ENCODE assay signal across 9 cellular contexts in the genomic region with DNA sequence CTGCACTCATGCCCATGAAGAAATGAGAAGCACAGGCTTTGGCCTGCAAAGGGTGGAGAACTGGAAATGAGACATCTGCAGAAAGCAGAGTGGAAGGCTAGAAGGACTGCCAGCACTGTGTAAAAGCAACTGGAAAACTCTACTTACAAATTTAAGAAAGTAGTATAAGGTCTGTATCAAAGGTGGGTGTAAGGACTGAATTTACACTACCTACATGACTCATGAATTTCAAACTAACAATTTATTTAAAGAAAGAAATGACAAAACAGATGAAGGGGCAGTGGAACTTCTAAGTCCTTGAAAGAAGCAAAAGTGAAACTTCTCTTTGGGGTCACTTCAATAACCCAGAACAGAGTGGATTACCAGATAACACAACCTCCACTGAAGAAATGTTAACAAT.
A peak's percentile ranks its signal among the peaks of the same experiment; 100 is the strongest.
DNase-seq lines count a peak whose midpoint lies in the region; ATAC-seq, FAIRE-seq and TF ChIP-seq lines count a peak whose summit lies in the region.
"Had no signal": no experiment of that assay in that cellular context is flagged by ENCODE, and none has a peak within 500 bp of the region (broad histone marks: within the 10 kb centered on the region; RNA-seq: fewer than 3 reads in every experiment).

No MANE protein-coding gene starts in this region.

- no peak for TF ChIP-seq POLR2A in GM12878 (IDR thresholded peaks at IDR 0.05; ENCODE audit: low read depth, low read length)

- BruUV-seq in GM12878 (replicated peaks; lab: Mats Ljungman, UMichigan) (no TSS peak), OCI-LY7 (replicated peaks; lab: Mats Ljungman, UMichigan) (no TSS peak)

- peak overlapping the region; percentile 28 for H3K27ac ChIP-seq in GM12878 (ENCODE audit: control insufficient read depth, insufficient read depth)
- H3K27ac ChIP-seq in OCI-LY7 (ENCODE audit: low read depth, low read length, poor library complexity, severe bottlenecking), result no peak overlapping the region

- peaks cover 21% of the 10 kb centered on the region for H3K9me3 Mint-ChIP-seq in nephron progenitor cell

- H3K9me3 ChIP-seq in GM12878 (replicated peaks; ENCODE audit: control insufficient read depth, insufficient read depth, low read length), result peaks cover 5% of the 10 kb centered on the region; the same call in 2 of the 3 replicates
- H3K9me3 ChIP-seq in OCI-LY7 (ENCODE audit: low read length), result no peaks in the 10 kb centered on the region

- H3K4me1 Mint-ChIP-seq in nephron progenitor cell, result peaks cover 4% of the 10 kb centered on the region

- SMC1A ChIA-PET in GM12878 (lab: Charles Lee; ENCODE audit: uncharacterized antibody, unreplicated experiment), result interaction anchor here (1.0 to 1.1 kb wide), 3 partner anchors 11 to 38 kb away, joined by 3 to 4 read pairs (median 3); no protein-coding TSS in a partner anchor

- TF ChIP-seq CTCF in GM12878 (IDR thresholded peaks at IDR 0.05 in 2 of 3, conservative IDR thresholded peaks at IDR 0.05 in 1 of 3; ENCODE audit: control insufficient read depth in 2 of 3, extremely low read depth in 1 of 3, insufficient read depth in 1 of 3, low read depth in 3 of 3, low read length in 3 of 3) (no peak), OCI-LY7 (conservative IDR thresholded peaks at IDR 0.05; ENCODE audit: low read length) (no peak), nephron progenitor cell (IDR thresholded peaks at IDR 0.05) (no peak)

- peak overlapping the region; percentile 51 for H3K9ac ChIP-seq in GM12878 (ENCODE audit: control insufficient read depth, insufficient read depth, low read length)

- TF ChIP-seq EP300 in GM12878 (IDR thresholded peaks at IDR 0.05; ENCODE audit: borderline replicate concordance in 1 of 2, control insufficient read depth in 1 of 2, low read depth in 2 of 2, low read length in 2 of 2), result no peak

- CTCF ChIA-PET in GM12878 (lab: Yijun Ruan, JAX), result no interaction called here
- CTCF ChIA-PET in OCI-LY7 (lab: Charles Lee; ENCODE audit: unreplicated experiment), result no interaction called here

- 0 out of 2 replicates have a peak, but pooled peaks cover 4% of the 10 kb centered on the region for H3K9me2 ChIP-seq in OCI-LY7 (ENCODE audit: insufficient read depth, low read length)

- POLR2A ChIA-PET in GM12878 (lab: Charles Lee), result interaction anchor here (0.6 to 0.8 kb wide), 2 partner anchors 11 to 18 kb away, joined by 3 read pairs; no protein-coding TSS in a partner anchor
- POLR2A ChIA-PET in OCI-LY7 (lab: Charles Lee), result interaction anchor here (1.1 kb wide), 1 partner anchor 7 kb away, joined by 3 read pairs; no protein-coding TSS in a partner anchor

- H2AFZ ChIP-seq in GM12878 (ENCODE audit: control insufficient read depth, low read depth, low read length), result peak overlapping the region; percentile 66
- no peak overlapping the region for H2AFZ ChIP-seq in OCI-LY7 (ENCODE audit: low read length)

- DNase-seq in GM12878 (ENCODE audit: low read depth, low spot score), result no peak
- DNase-seq in cardiac septum (ENCODE audit: low spot score), result no peak
- no peak for DNase-seq in OCI-LY7 (ENCODE audit: low spot score)
- DNase-seq in nephron progenitor cell, result no peak
- DNase-seq in AML-193 (lab: John Stamatoyannopoulos, UW), result no peak
- DNase-seq: midbrain had no signal

- H3K36me3 Mint-ChIP-seq in nephron progenitor cell (ENCODE audit: low read depth), result peaks cover 7% of the 10 kb centered on the region

- RAD21 ChIA-PET in GM12878 (lab: Charles Lee; ENCODE audit: unreplicated experiment), result interaction anchor here (1.6 kb wide), 1 partner anchor 70 kb away, joined by 4 read pairs; no protein-coding TSS in a partner anchor

- H3K4me1 ChIP-seq in GM12878 (ENCODE audit: control insufficient read depth, insufficient read depth, low read length), result peaks cover 14% of the 10 kb centered on the region; the same call in 1 of the 2 replicates
- H3K4me1 ChIP-seq in OCI-LY7 (ENCODE audit: insufficient read depth, low read length, poor library complexity, severe bottlenecking), result no peaks in the 10 kb centered on the region

- peaks cover 4% of the 10 kb centered on the region for H3K79me2 ChIP-seq in GM12878 (ENCODE audit: control insufficient read depth, insufficient read depth, low read length)
- no peaks in the 10 kb centered on the region for H3K79me2 ChIP-seq in OCI-LY7 (ENCODE audit: insufficient read depth, low read depth, low read length)

- H3K4me3 ChIP-seq in GM12878 (peak overlapping the region; percentile 57), OCI-LY7 (ENCODE audit: low read depth, low read length, poor library complexity, severe bottlenecking) (no peak overlapping the region)

- H3K36me3 ChIP-seq in GM12878 (ENCODE audit: control insufficient read depth in 2 of 2, insufficient read depth in 2 of 2, low read length in 1 of 2), result no peaks in the 10 kb centered on the region; a peak in 1 of 4 replicates
- no peaks in the 10 kb centered on the region for H3K36me3 ChIP-seq in OCI-LY7 (ENCODE audit: insufficient read depth, low read length)

- no peak overlapping the region for H3K27ac Mint-ChIP-seq in nephron progenitor cell

- no peaks in the 10 kb centered on the region for H3K27me3 Mint-ChIP-seq in nephron progenitor cell (ENCODE audit: low read depth, poor library complexity)

- FAIRE-seq in GM12878 (lab: Jason Lieb, UNC), result no peak

- in situ Hi-C loops in GM12878 (cut with MboI), result no loop called here

- H3K4me3 Mint-ChIP-seq in nephron progenitor cell, result no peak overlapping the region

- intact Hi-C loops in GM12878 (cut with micrococcal nuclease; ENCODE audit: unreplicated experiment) (loop anchor here (5.0 kb wide), 2 partner anchors 37 to 103 kb away; no protein-coding TSS in a partner anchor), cardiac septum (cut with DNase I) (no loop called here), OCI-LY7 (cut with micrococcal nuclease; ENCODE audit: unreplicated experiment) (no loop called here)

- no peak for TF ChIP-seq RAD21 in GM12878 (IDR thresholded peaks at IDR 0.05; ENCODE audit: insufficient read depth, low read depth, low read length)

- H3K4me2 ChIP-seq in GM12878 (ENCODE audit: control insufficient read depth, insufficient read depth) (peak overlapping the region; percentile 56), OCI-LY7 (ENCODE audit: low read length) (no peak overlapping the region)

- no peaks in the 10 kb centered on the region for H3K27me3 ChIP-seq in GM12878 (replicated peaks in 1 of 2; ENCODE audit: control insufficient read depth in 2 of 2, insufficient read depth in 2 of 2, low read length in 1 of 2)

- ATAC-seq in GM18498 (IDR thresholded peaks at IDR 0.05; ENCODE audit: unreplicated experiment) (peak; percentile 92), GM19468 (IDR thresholded peaks at IDR 0.05; ENCODE audit: extremely low read depth, unreplicated experiment) (peak; percentile 44), HG03108 (IDR thresholded peaks at IDR 0.05; ENCODE audit: unreplicated experiment) (peak; percentile 77), GM12878 (peak; percentile 92)

- H4K20me1 ChIP-seq in GM12878 (ENCODE audit: control insufficient read depth, insufficient read depth), result no peaks in the 10 kb centered on the region
- H4K20me1 ChIP-seq in OCI-LY7 (ENCODE audit: insufficient read depth, low read length), result no peaks in the 10 kb centered on the region

TF ChIP-seq in GM12878, 131 proteins besides CTCF, POLR2A, EP300 and RAD21 (continues in another document):
- 0 out of 4 replicates have a peak, but pooled peaks of 1 of the 2 experiments have one; percentile 12 for TF ChIP-seq IKZF2 (IDR thresholded peaks at IDR 0.05)
- TF ChIP-seq NFYA (IDR thresholded peaks at IDR 0.05; ENCODE audit: borderline replicate concordance, low read depth, low read length), result no peak
- no peak for TF ChIP-seq MTA2 (IDR thresholded peaks at IDR 0.05; ENCODE audit: low read depth)
- TF ChIP-seq ZNF274 (IDR thresholded peaks at IDR 0.05; ENCODE audit: insufficient read depth, insufficient read length), result no peak
- peak; percentile 5; the same call in 1 of the 2 replicates for TF ChIP-seq RUNX3 (IDR thresholded peaks at IDR 0.05; ENCODE audit: low read length)
- TF ChIP-seq, protein P1, sequence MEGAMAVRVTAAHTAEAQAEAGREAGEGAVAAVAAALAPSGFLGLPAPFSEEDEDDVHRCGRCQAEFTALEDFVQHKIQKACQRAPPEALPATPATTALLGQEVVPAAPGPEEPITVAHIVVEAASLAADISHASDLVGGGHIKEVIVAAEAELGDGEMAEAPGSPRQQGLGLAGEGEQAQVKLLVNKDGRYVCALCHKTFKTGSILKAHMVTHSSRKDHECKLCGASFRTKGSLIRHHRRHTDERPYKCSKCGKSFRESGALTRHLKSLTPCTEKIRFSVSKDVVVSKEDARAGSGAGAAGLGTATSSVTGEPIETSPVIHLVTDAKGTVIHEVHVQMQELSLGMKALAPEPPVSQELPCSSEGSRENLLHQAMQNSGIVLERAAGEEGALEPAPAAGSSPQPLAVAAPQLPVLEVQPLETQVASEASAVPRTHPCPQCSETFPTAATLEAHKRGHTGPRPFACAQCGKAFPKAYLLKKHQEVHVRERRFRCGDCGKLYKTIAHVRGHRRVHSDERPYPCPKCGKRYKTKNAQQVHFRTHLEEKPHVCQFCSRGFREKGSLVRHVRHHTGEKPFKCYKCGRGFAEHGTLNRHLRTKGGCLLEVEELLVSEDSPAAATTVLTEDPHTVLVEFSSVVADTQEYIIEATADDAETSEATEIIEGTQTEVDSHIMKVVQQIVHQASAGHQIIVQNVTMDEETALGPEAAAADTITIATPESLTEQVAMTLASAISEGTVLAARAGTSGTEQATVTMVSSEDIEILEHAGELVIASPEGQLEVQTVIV (IDR thresholded peaks at IDR 0.05; ENCODE audit: borderline replicate concordance, partially characterized antibody), result no peak
- no peak for TF ChIP-seq ZBED1 (IDR thresholded peaks at IDR 0.05; ENCODE audit: borderline replicate concordance)
- no peak for TF ChIP-seq CHD2 (IDR thresholded peaks at IDR 0.05; ENCODE audit: borderline replicate concordance, low read depth, low read length)
- no peak for TF ChIP-seq SPI1 (IDR thresholded peaks at IDR 0.05; ENCODE audit: borderline replicate concordance, insufficient read depth, low read depth, low read length)
